16 cellular contexts compared by ENCODE assay signal in the genomic region with DNA sequence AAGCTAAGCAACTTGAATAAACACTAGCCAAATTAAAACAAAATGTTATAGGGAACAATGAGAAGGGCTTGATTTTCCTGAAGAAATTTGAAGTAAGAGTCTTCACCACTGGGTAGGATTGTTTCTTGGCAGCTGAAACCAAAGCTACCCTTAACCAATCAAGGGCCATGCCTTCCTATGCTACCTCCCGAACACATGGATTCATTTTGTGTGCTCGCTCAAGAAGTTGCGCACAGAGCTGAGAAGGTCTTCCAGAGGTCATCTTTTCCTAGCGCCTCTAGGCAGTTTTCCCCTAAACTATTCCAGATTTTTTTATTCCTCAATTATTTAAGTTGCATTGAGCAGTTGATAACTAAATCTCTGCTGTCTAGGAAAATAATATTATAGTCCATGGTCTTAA.
"Had no signal": no experiment of that assay in that cellular context is flagged by ENCODE, and none has a peak within 500 bp of the region (broad histone marks: within the 10 kb centered on the region; RNA-seq: fewer than 3 reads in every experiment).

No MANE protein-coding gene starts in this region.

- H3K36me3 ChIP-seq: prostate gland, right atrium auricular region, suprapubic skin, transverse colon, vagina had no signal

- H3K9me3 ChIP-seq: body of pancreas, prostate gland, right atrium auricular region, suprapubic skin, transverse colon, vagina had no signal

- H3K27ac ChIP-seq: body of pancreas, dorsolateral prefrontal cortex, epithelial cell of prostate, prostate gland, right atrium auricular region, suprapubic skin, transverse colon, vagina had no signal

- H3K4me1 ChIP-seq: body of pancreas, prostate gland, right atrium auricular region, transverse colon had no signal

- H3K27me3 ChIP-seq: body of pancreas, right atrium auricular region, suprapubic skin, transverse colon, vagina had no signal

- DNase-seq: activated CD4-positive, alpha-beta T cell treated with anti-CD3 and anti-CD28 coated beads for 36 hours; activated CD4-positive, alpha-beta T cell treated with anti-CD3 and anti-CD28 coated beads, Interleukin-2, amount 50 U/mL, for 48 hours; activated naive CD8-positive, alpha-beta T cell treated with anti-CD3 and anti-CD28 coated beads, Interleukin-2, amount 10 ng/mL, durations not matched to agents 7 days and 5 days; body of pancreas; dorsolateral prefrontal cortex; endodermal cell; immature natural killer cell; kidney glomerular epithelial cell; naive thymus-derived CD4-positive, alpha-beta T cell; stimulated activated CD4-positive, alpha-beta T cell treated with anti-CD3 and anti-CD28 coated beads, Interleukin-2, amount 100 ng/mL, for 24 hours; transverse colon had no signal

- H3K4me3 ChIP-seq: body of pancreas, dorsolateral prefrontal cortex, prostate gland, right atrium auricular region, suprapubic skin, transverse colon, vagina had no signal
